ENCODE assay signal across 1 cellular context in genomic region chr4:47053485-47053884, GRCh38.
TF ChIP-seq lines count a peak whose summit lies in the region.

No MANE protein-coding gene starts in this region.

TF ChIP-seq in GM12878, 131 proteins besides CTCF, POLR2A, EP300 and RAD21 (continued from another document):
- TF ChIP-seq ATF2 (IDR thresholded peaks at IDR 0.05; ENCODE audit: low read length) (no peak), NR2C1 (IDR thresholded peaks at IDR 0.05) (no peak), SMC3 (IDR thresholded peaks at IDR 0.05; ENCODE audit: borderline replicate concordance, low read length) (no peak), PBX3 (IDR thresholded peaks at IDR 0.05; ENCODE audit: insufficient replicate concordance, low read depth, low read length) (no peak), CHD1 (IDR thresholded peaks at IDR 0.05; ENCODE audit: low read depth, low read length) (no peak), HSF1 (IDR thresholded peaks at IDR 0.05; ENCODE audit: low read depth, low read length) (no peak), SIX5 (IDR thresholded peaks at IDR 0.05; ENCODE audit: low read depth, low read length, severe bottlenecking) (no peak), RAD51 (IDR thresholded peaks at IDR 0.05) (no peak), ZBTB33 (IDR thresholded peaks at IDR 0.05) (no peak), KDM1A (IDR thresholded peaks at IDR 0.05; ENCODE audit: borderline replicate concordance) (no peak), NBN (IDR thresholded peaks at IDR 0.05) (no peak), ESRRA (IDR thresholded peaks at IDR 0.05; ENCODE audit: low read length) (no peak), MTA2 (IDR thresholded peaks at IDR 0.05; ENCODE audit: low read depth) (no peak)
